3 cellular contexts compared by ENCODE assay signal in the genomic region with DNA sequence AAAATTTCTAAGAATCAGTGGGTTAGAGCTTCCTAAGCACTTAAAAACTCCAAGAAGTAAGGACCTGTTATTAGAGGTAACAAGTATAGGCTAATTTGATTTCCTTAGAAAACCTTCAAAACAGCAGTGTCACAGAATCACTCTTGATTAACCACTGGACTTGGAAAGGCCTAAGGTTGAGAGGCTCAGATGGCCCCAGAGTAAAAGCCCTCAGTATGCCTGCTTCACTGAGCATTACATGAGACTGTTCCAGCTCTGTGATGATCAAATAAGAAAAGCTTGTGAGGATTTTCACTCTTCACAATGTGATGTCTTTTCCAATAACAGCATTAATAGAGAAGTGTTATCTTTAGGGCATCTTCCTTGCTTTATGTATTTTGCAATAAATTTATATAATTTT.
"Had no signal": no experiment of that assay in that cellular context is flagged by ENCODE, and none has a peak within 500 bp of the region (broad histone marks: within the 10 kb centered on the region; RNA-seq: fewer than 3 reads in every experiment).

No MANE protein-coding gene starts in this region.

- DNase-seq: GDM1, GF-D8 had no signal

- ATAC-seq: GM12878 had no signal

- H3K4me3 ChIP-seq: GM12878 had no signal
